Comparison of ENCODE assay signal across 26 cellular contexts in genomic region chr5:93886098-93886806, GRCh38.
A peak's percentile ranks its signal among the peaks of the same experiment; 100 is the strongest.
DNase-seq lines count a peak whose midpoint lies in the region; ATAC-seq and TF ChIP-seq lines count a peak whose summit lies in the region.
"Had no signal": no experiment of that assay in that cellular context is flagged by ENCODE, and none has a peak within 500 bp of the region (broad histone marks: within the 10 kb centered on the region; RNA-seq: fewer than 3 reads in every experiment).

No MANE protein-coding gene starts in this region.

- no peak overlapping the region for H3K14ac ChIP-seq in H9 (ENCODE audit: insufficient read depth, low read length)

- H2BK12ac ChIP-seq in H9 (ENCODE audit: insufficient read length, low read depth, low read length): no peak overlapping the region

- no peaks in the 10 kb centered on the region for H3K23me2 ChIP-seq in H9 (ENCODE audit: insufficient read length, low read depth, low read length, poor library complexity, severe bottlenecking)

- H3K27ac ChIP-seq in HEK293 (ENCODE audit: extremely low read depth, low read depth, low read length) (no peak overlapping the region), endodermal cell (ENCODE audit: low read depth, low read length) (peak overlapping the region; percentile 90), Karpas-422 (ENCODE audit: low read length) (no peak overlapping the region), H9 (ENCODE audit: insufficient read length, low read depth, low read length) (no peak overlapping the region), lower lobe of right lung (no peak overlapping the region)
- H3K27ac ChIP-seq: BLaER1, body of pancreas, epithelial cell of prostate, SK-N-MC had no signal

- TF ChIP-seq CTCF in HEK293 (tag by site-specific recombination; IDR thresholded peaks at IDR 0.05): no peak
- no peak for TF ChIP-seq CTCF in endodermal cell (conservative IDR thresholded peaks at IDR 0.05)
- no peak for TF ChIP-seq CTCF in nephron progenitor cell (IDR thresholded peaks at IDR 0.05)
- no peak for TF ChIP-seq CTCF in H9 (conservative IDR thresholded peaks at IDR 0.05)
- no peak for TF ChIP-seq CTCF in lower lobe of right lung (IDR thresholded peaks at IDR 0.05)

- no peaks in the 10 kb centered on the region for H3K9me2 ChIP-seq in Karpas-422 (replicated peaks; ENCODE audit: insufficient read depth, low read length)

- H4K20me1 ChIP-seq in Karpas-422 (ENCODE audit: insufficient read depth, low read depth, low read length): no peaks in the 10 kb centered on the region
- H4K20me1 ChIP-seq in H9 (ENCODE audit: control insufficient read depth, insufficient read depth, insufficient read length): no peaks in the 10 kb centered on the region
- H4K20me1 ChIP-seq: BLaER1 had no signal

- H3K36me3 Mint-ChIP-seq in endodermal cell (ENCODE audit: low read depth): no peaks in the 10 kb centered on the region
- H3K36me3 Mint-ChIP-seq in nephron progenitor cell (ENCODE audit: low read depth): no peaks in the 10 kb centered on the region
- no peaks in the 10 kb centered on the region for H3K36me3 Mint-ChIP-seq in H9 (ENCODE audit: insufficient read depth in 1 of 3, low read depth in 3 of 3)

- H3K27me3 ChIP-seq in endodermal cell (ENCODE audit: control insufficient read depth, insufficient read depth, low read length, poor library complexity, severe bottlenecking) (no peaks in the 10 kb centered on the region), Karpas-422 (ENCODE audit: low read length) (no peaks in the 10 kb centered on the region), H9 (ENCODE audit: insufficient read depth, low read length) (no peaks in the 10 kb centered on the region), lower lobe of right lung (ENCODE audit: low read depth) (no peaks in the 10 kb centered on the region)
- H3K27me3 ChIP-seq: BLaER1, body of pancreas had no signal

- no peak for ATAC-seq in lower lobe of right lung
- ATAC-seq: activated CD8-positive, alpha-beta T cell treated with anti-CD3 and anti-CD28 coated beads, Interleukin-2, amount 10 ng/mL, durations not matched to agents 7 days and 5 days; body of pancreas; HCT116; stimulated activated effector memory CD8-positive, alpha-beta T cell treated with anti-CD3 and anti-CD28 coated beads, Interleukin-12 subunit alpha, Interleukin-12 subunit beta, amount 100 ng/mL, for 72 hours had no signal

- no peaks in the 10 kb centered on the region for H3K79me2 ChIP-seq in Karpas-422 (ENCODE audit: low read length)
- H3K79me2 ChIP-seq in H9 (ENCODE audit: insufficient read depth, low read length): no peaks in the 10 kb centered on the region

- H3K4me1 ChIP-seq in HEK293 (ENCODE audit: control insufficient read depth, insufficient read depth, low read length) (peaks cover 16% of the 10 kb centered on the region), endodermal cell (ENCODE audit: control insufficient read depth, insufficient read depth, low read length) (no peaks in the 10 kb centered on the region), Karpas-422 (ENCODE audit: low read length) (peaks cover 29% of the 10 kb centered on the region), H9 (ENCODE audit: insufficient read depth, low read length) (no peaks in the 10 kb centered on the region), lower lobe of right lung (no peaks in the 10 kb centered on the region)
- H3K4me1 ChIP-seq: BLaER1 had no signal

- H3K27me3 Mint-ChIP-seq in endodermal cell (ENCODE audit: insufficient read depth): no peaks in the 10 kb centered on the region
- H3K27me3 Mint-ChIP-seq in nephron progenitor cell (ENCODE audit: low read depth, poor library complexity): no peaks in the 10 kb centered on the region
- no peaks in the 10 kb centered on the region for H3K27me3 Mint-ChIP-seq in H9 (ENCODE audit: low read depth)

- H3K4me2 ChIP-seq in Karpas-422 (ENCODE audit: low read depth, low read length, poor library complexity, severe bottlenecking) (no peak overlapping the region), H9 (ENCODE audit: insufficient read depth, insufficient read length, low read length) (no peak overlapping the region)
- H3K4me2 ChIP-seq: BLaER1 had no signal

- H2AK5ac ChIP-seq in H9 (ENCODE audit: insufficient read length, low read length): no peak overlapping the region

- no peak overlapping the region for H4K91ac ChIP-seq in H9 (ENCODE audit: insufficient read length, low read depth, low read length)

- H2BK120ac ChIP-seq in H9 (ENCODE audit: low read depth, low read length, poor library complexity, severe bottlenecking): no peak overlapping the region

- no peak overlapping the region for H3K4me3 ChIP-seq in HEK293 (ENCODE audit: low read depth, low read length)
- H3K4me3 ChIP-seq in endodermal cell (ENCODE audit: low read length): no peak overlapping the region
- H3K4me3 ChIP-seq in Karpas-422 (ENCODE audit: low read length): no peak overlapping the region
- no peak overlapping the region for H3K4me3 ChIP-seq in lower lobe of right lung
- H3K4me3 ChIP-seq: BLaER1, body of pancreas, SK-N-MC had no signal

- DNase-seq in NCI-H2227 treated with DMSO at 0.1 percent for 48 hours (lab: John Stamatoyannopoulos, UW) (peak; percentile 81), endodermal cell (no peak), nephron progenitor cell (no peak), Karpas-422 (no peak), H9 (no peak), lower lobe of right lung (no peak)
- DNase-seq in activated CD4-positive, CD25-positive, alpha-beta regulatory T cell treated with anti-CD3 and anti-CD28 coated beads, Interleukin-2, amount 50 U/mL, for 72 hours: no peak
- DNase-seq: activated CD4-positive, alpha-beta T cell treated with anti-CD3 and anti-CD28 coated beads for 1 hour; activated CD8-positive, alpha-beta T cell treated with anti-CD3 and anti-CD28 coated beads, Interleukin-2, amount 10 ng/mL, durations not matched to agents 7 days and 5 days; activated gamma-delta T cell; body of pancreas; COR-L47; DMS79 treated with DMSO at 0.1 percent for 48 hours; effector CD4-positive, alpha-beta T cell; glutamatergic neuron; NCI-H524 treated with DMSO at 0.1 percent for 48 hours; posterior cingulate gyrus; RPMI8226; stimulated activated CD4-positive, alpha-beta T cell treated with anti-CD3 and anti-CD28 coated beads, Interleukin-4, amount 100 ng/mL, for 24 hours; T-helper 2 cell had no signal

- no peak overlapping the region for H2BK5ac ChIP-seq in H9 (ENCODE audit: insufficient read length, low read length)

- H3T11ph ChIP-seq in H9 (ENCODE audit: low read length): no peak overlapping the region

- H3K9me3 ChIP-seq in HEK293 (ENCODE audit: control insufficient read depth, insufficient read depth, low read depth, low read length) (no peaks in the 10 kb centered on the region), endodermal cell (ENCODE audit: control insufficient read depth, low read length) (no peaks in the 10 kb centered on the region), Karpas-422 (ENCODE audit: low read length) (no peaks in the 10 kb centered on the region), H9 (ENCODE audit: control insufficient read depth, low read depth, low read length) (no peaks in the 10 kb centered on the region), lower lobe of right lung (no peaks in the 10 kb centered on the region)
- H3K9me3 ChIP-seq: BLaER1, body of pancreas had no signal

- H2AFZ ChIP-seq in Karpas-422 (ENCODE audit: low read length) (no peak overlapping the region), H9 (ENCODE audit: low read length) (no peak overlapping the region)

- H3K4me3 Mint-ChIP-seq in endodermal cell (no peak overlapping the region), nephron progenitor cell (peak overlapping the region; percentile 59), H9 (no peak overlapping the region)

- H3K56ac ChIP-seq in H9 (ENCODE audit: insufficient read length, low read depth, low read length): no peak overlapping the region

- H3K9ac ChIP-seq in endodermal cell (ENCODE audit: extremely low read depth, low read length, poor library complexity, severe bottlenecking) (no peak overlapping the region), Karpas-422 (ENCODE audit: low read length) (no peak overlapping the region), H9 (ENCODE audit: extremely low read depth, insufficient read length, low read length) (no peak overlapping the region)
- H3K9ac ChIP-seq: BLaER1 had no signal

- no peak overlapping the region for H2BK15ac ChIP-seq in H9 (ENCODE audit: low read depth, low read length)

- POLR2A ChIA-PET in HEK293 (lab: Yijun Ruan, JAX): interaction anchor here (0.6 kb wide), 1 partner anchor 304 kb away, joined by 4 read pairs; no protein-coding TSS in a partner anchor

- H3K9me3 Mint-ChIP-seq in endodermal cell (no peaks in the 10 kb centered on the region), nephron progenitor cell (no peaks in the 10 kb centered on the region), H9 (no peaks in the 10 kb centered on the region)
- H3K9me3 Mint-ChIP-seq: stimulated activated effector memory CD8-positive, alpha-beta T cell treated with anti-CD3 and anti-CD28 coated beads, Interleukin-12 subunit alpha, Interleukin-12 subunit beta, amount 100 ng/mL, for 72 hours had no signal

- H3K27ac Mint-ChIP-seq in endodermal cell (no peak overlapping the region), nephron progenitor cell (peak overlapping the region; percentile 92), H9 (no peak overlapping the region)
- H3K27ac Mint-ChIP-seq: stimulated activated effector memory CD8-positive, alpha-beta T cell treated with anti-CD3 and anti-CD28 coated beads, Interleukin-12 subunit alpha, Interleukin-12 subunit beta, amount 100 ng/mL, for 72 hours had no signal

- H4K5ac ChIP-seq in H9 (ENCODE audit: insufficient read length, low read depth, low read length): no peak overlapping the region

- intact Hi-C loops in lower lobe of right lung (cut with DNase I): no loop called here

- WGBS in endodermal cell (ENCODE audit: insufficient coverage in 1 of 2, insufficient read length in 1 of 2), 2 experiments: 78 to 86% methylated on average over 5 to 7 of the region's 7 CpGs
- no CpG with 5 or more reads among the region's 7 CpGs for WGBS in H9 (ENCODE audit: extremely low coverage, insufficient read length, low lambda C conversion rate)

- no peak overlapping the region for H3K4ac ChIP-seq in H9 (ENCODE audit: low read depth, low read length)

- H3K79me1 ChIP-seq in H9 (ENCODE audit: insufficient read depth, low read depth, low read length, poor library complexity, severe bottlenecking): no peaks in the 10 kb centered on the region

- CTCF ChIA-PET in HEK293 (lab: Yijun Ruan, JAX): interaction anchor here (0.5 to 0.6 kb wide), 2 partner anchors 305 to 1022 kb away, joined by 3 read pairs; partner anchors contain the start of gene NR2F1-AS1

- peaks cover 7% of the 10 kb centered on the region for H3K4me1 Mint-ChIP-seq in endodermal cell
- peaks cover 73% of the 10 kb centered on the region for H3K4me1 Mint-ChIP-seq in nephron progenitor cell
- H3K4me1 Mint-ChIP-seq in H9: peaks cover 3% of the 10 kb centered on the region in 2 experiments; a peak in 2 of 4 replicates

- no peak overlapping the region for H4K8ac ChIP-seq in H9 (replicated peaks; ENCODE audit: insufficient read length, low read depth, low read length)

- no peak overlapping the region for H3K18ac ChIP-seq in H9 (ENCODE audit: insufficient read length, low read depth, low read length)

- H3K36me3 ChIP-seq in HEK293 (ENCODE audit: control insufficient read depth in 2 of 2, insufficient read depth in 1 of 2, low read length in 2 of 2) (no peaks in the 10 kb centered on the region), endodermal cell (ENCODE audit: control insufficient read depth, insufficient read depth, low read length) (no peaks in the 10 kb centered on the region), Karpas-422 (ENCODE audit: insufficient read depth, low read length) (no peaks in the 10 kb centered on the region), lower lobe of right lung (no peaks in the 10 kb centered on the region)
- H3K36me3 ChIP-seq: BLaER1 had no signal

- H2BK20ac ChIP-seq in H9 (ENCODE audit: low read depth, low read length, poor library complexity, severe bottlenecking): no peak overlapping the region

- no peak overlapping the region for H3K23ac ChIP-seq in H9 (ENCODE audit: insufficient read length, low read depth, low read length)
